Comparison of ENCODE assay signal across 9 cellular contexts in the genomic region with DNA sequence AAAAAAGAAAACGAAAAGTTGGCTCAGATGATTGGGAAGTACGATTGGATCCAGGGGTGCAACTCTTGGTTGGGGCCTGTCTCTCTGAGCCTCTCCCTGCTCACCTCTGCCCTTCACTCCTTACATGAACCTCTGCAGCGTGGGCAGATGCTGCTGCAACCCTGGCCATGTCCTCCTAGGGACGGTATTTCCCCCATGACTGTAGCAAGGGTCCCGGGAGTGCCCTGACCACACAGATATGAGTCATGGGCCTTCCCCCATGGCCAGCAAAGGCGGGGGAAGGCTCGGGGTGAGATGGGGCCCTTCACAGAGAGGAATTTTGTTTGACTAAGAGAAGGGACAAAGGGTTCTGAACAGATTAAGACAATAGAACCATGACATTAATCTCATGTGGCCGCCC.
DNase-seq lines count a peak whose midpoint lies in the region; ATAC-seq and TF ChIP-seq lines count a peak whose summit lies in the region.
"Had no signal": no experiment of that assay in that cellular context is flagged by ENCODE, and none has a peak within 500 bp of the region (broad histone marks: within the 10 kb centered on the region; RNA-seq: fewer than 3 reads in every experiment).

No MANE protein-coding gene starts in this region.

- peaks cover 72 to 84% of the 10 kb centered on the region in 2 donors for H3K36me3 Mint-ChIP-seq in stimulated activated naive B cell treated with anti-CD40 and anti-IgM and Interleukin-4, amounts not matched to agents 10 μg/mL and 1 μg/mL and 100 μg/mL, for 72 hours

- no peaks in the 10 kb centered on the region for H3K27me3 Mint-ChIP-seq in stimulated activated naive B cell treated with anti-CD40 and anti-IgM and Interleukin-4, amounts not matched to agents 10 μg/mL and 1 μg/mL and 100 μg/mL, for 72 hours
- H3K27me3 Mint-ChIP-seq: IgD-negative memory B cell had no signal

- in situ Hi-C loops in Caki2 (cut with HindIII; ENCODE audit: low pct_unique_long_range_greater_than_20kb, low sequenced_read_pairs): no loop called here

- ATAC-seq in GM21381 (IDR thresholded peaks at IDR 0.05; ENCODE audit: unreplicated experiment) (peak; percentile 84), HG03565 (IDR thresholded peaks at IDR 0.05; ENCODE audit: unreplicated experiment) (peak; percentile 92)
- peak; percentile 94 to 97 for ATAC-seq in stimulated activated naive B cell treated with anti-CD40 and anti-IgM and Interleukin-4, amounts not matched to agents 10 μg/mL and 1 μg/mL and 100 μg/mL, for 72 hours (replicated peaks)

- peak overlapping the region; percentile 95 for H3K27ac Mint-ChIP-seq in stimulated activated naive B cell treated with anti-CD40 and anti-IgM and Interleukin-4, amounts not matched to agents 10 μg/mL and 1 μg/mL and 100 μg/mL, for 72 hours

- POLR2A ChIA-PET in HEK293T (lab: Yijun Ruan, JAX): no interaction called here

- H3K9me3 Mint-ChIP-seq in stimulated activated naive B cell treated with anti-CD40 and anti-IgM and Interleukin-4, amounts not matched to agents 10 μg/mL and 1 μg/mL and 100 μg/mL, for 72 hours: peaks cover 3 to 5% of the 10 kb centered on the region in 2 donors

- H3K4me1 Mint-ChIP-seq in stimulated activated naive B cell treated with anti-CD40 and anti-IgM and Interleukin-4, amounts not matched to agents 10 μg/mL and 1 μg/mL and 100 μg/mL, for 72 hours: peaks cover 67 to 98% of the 10 kb centered on the region in 2 donors

- CTCF ChIA-PET in HEK293T (lab: Yijun Ruan, JAX): no interaction called here

- DNase-seq in Caki2 (ENCODE audit: low read depth) (peak; percentile 54), activated T-cell treated with anti-CD3 and anti-CD28 coated beads for 24 hours (ENCODE audit: low read depth) (peak; percentile 67), kidney glomerular epithelial cell (lab: John Stamatoyannopoulos, UW) (peak; percentile 29), NCI-H2171 treated with DMSO at 0.1 percent for 48 hours (lab: John Stamatoyannopoulos, UW) (no peak), HEK293T (ENCODE audit: extremely low spot score) (no peak)
- peak; percentile 89 for DNase-seq in stimulated activated naive B cell treated with anti-CD40 and anti-IgM and Interleukin-4, amounts not matched to agents 10 μg/mL and 1 μg/mL and 100 μg/mL, for 72 hours

- H3K4me3 Mint-ChIP-seq in stimulated activated naive B cell treated with anti-CD40 and anti-IgM and Interleukin-4, amounts not matched to agents 10 μg/mL and 1 μg/mL and 100 μg/mL, for 72 hours: peak overlapping the region; percentile 65 to 67

TF ChIP-seq in HEK293T, 16 proteins besides CTCF, POLR2A, EP300 and RAD21:
- TF ChIP-seq SP1 (IDR thresholded peaks at IDR 0.05) (no peak), ARNT (IDR thresholded peaks at IDR 0.05) (no peak)
TF ChIP-seq in HEK293T: peak in this region for 0.

Comparison
In these comparisons a context has a peak if more than half of its experiments do, and no peak if none do; other contexts are left out.
1. DNase-seq: peak in Caki2 (single experiment), activated T-cell treated with anti-CD3 and anti-CD28 coated beads for 24 hours (single experiment), kidney glomerular epithelial cell (single experiment) and stimulated activated naive B cell treated with anti-CD40 and anti-IgM and Interleukin-4, amounts not matched to agents 10 μg/mL and 1 μg/mL and 100 μg/mL, for 72 hours (single experiment); none in NCI-H2171 treated with DMSO at 0.1 percent for 48 hours (single experiment) and HEK293T (single experiment).
2. Peak in every context shown above with its lines, with median percentiles within 50 percentile points of each other: ATAC-seq.